In the genomic region with DNA sequence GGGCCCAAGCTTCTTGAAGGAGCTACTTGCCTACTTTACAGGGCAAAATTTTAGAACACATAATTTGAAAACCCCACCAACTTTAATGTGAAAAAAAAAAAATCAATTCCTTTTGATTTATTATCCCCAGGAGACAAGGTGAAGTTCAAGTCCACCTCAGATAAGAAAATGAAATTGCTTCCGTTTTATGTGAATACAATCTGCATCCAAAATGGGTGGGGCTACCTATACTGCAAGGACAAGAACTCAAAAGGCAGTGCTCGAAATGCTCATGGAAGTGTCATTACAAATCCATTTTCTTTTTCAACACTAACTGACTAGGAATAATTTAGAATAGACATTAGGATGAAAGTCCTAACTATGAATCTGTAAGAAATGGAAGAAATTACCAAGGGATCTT, we compare ENCODE assay signal across 19 cellular contexts. TPM values are rescaled to one million over a fixed set of nuclear protein-coding genes. Genes with fewer than 3 reads are reported as not detected.
"Had no signal": no experiment of that assay in that cellular context is flagged by ENCODE, and none has a peak within 500 bp of the region (broad histone marks: within the 10 kb centered on the region; RNA-seq: fewer than 3 reads in every experiment).

No MANE protein-coding gene starts in this region.

- H3K27me3 ChIP-seq: sigmoid colon, suprapubic skin, thyroid gland had no signal

- H3K4me3 Mint-ChIP-seq: mesothelial cell of epicardium; naive thymus-derived CD8-positive, alpha-beta T cell; nephron progenitor cell; stimulated activated memory B cell treated with anti-CD40 and anti-IgM and Interleukin-4, amounts not matched to agents 10 μg/mL and 1 μg/mL and 100 μg/mL, for 72 hours; type B pancreatic cell had no signal

- H3K27ac Mint-ChIP-seq: mesothelial cell of epicardium; naive thymus-derived CD8-positive, alpha-beta T cell; nephron progenitor cell; stimulated activated memory B cell treated with anti-CD40 and anti-IgM and Interleukin-4, amounts not matched to agents 10 μg/mL and 1 μg/mL and 100 μg/mL, for 72 hours; type B pancreatic cell had no signal

- H3K4me1 ChIP-seq: left lung had no signal

- H3K4me1 Mint-ChIP-seq: naive thymus-derived CD8-positive, alpha-beta T cell had no signal

- H3K4me3 ChIP-seq: left lung, psoas muscle, sigmoid colon, spleen, suprapubic skin, thyroid gland had no signal

- ATAC-seq: left lung; naive thymus-derived CD8-positive, alpha-beta T cell; psoas muscle; stimulated activated memory B cell treated with anti-CD40 and anti-IgM and Interleukin-4, amounts not matched to agents 10 μg/mL and 1 μg/mL and 100 μg/mL, for 72 hours; stimulated activated naive CD8-positive, alpha-beta T cell treated with anti-CD3 and anti-CD28 coated beads, Interleukin-15, Interleukin-2, amounts not matched to agents 100 U/mL and 50 U/mL, for 24 hours had no signal

- H3K36me3 ChIP-seq: left lung, sigmoid colon, spleen, suprapubic skin, thyroid gland had no signal

- H3K27ac ChIP-seq: left lung, psoas muscle, sigmoid colon, spleen, suprapubic skin had no signal

- H3K9me3 ChIP-seq: left lung, psoas muscle, sigmoid colon, spleen, suprapubic skin, thyroid gland had no signal

- H3K36me3 Mint-ChIP-seq: mesothelial cell of epicardium; naive thymus-derived CD8-positive, alpha-beta T cell; stimulated activated memory B cell treated with anti-CD40 and anti-IgM and Interleukin-4, amounts not matched to agents 10 μg/mL and 1 μg/mL and 100 μg/mL, for 72 hours; type B pancreatic cell had no signal

- H3K9me3 Mint-ChIP-seq: mesothelial cell of epicardium; stimulated activated memory B cell treated with anti-CD40 and anti-IgM and Interleukin-4, amounts not matched to agents 10 μg/mL and 1 μg/mL and 100 μg/mL, for 72 hours; type B pancreatic cell had no signal

- DNase-seq: central memory CD4-positive, alpha-beta T cell; cortex of kidney; effector CD4-positive, alpha-beta T cell; kidney; mesenchymal stem cell; naive thymus-derived CD8-positive, alpha-beta T cell; nephron progenitor cell; psoas muscle; sigmoid colon; spleen; stimulated activated CD4-positive, alpha-beta T cell treated with anti-CD3 and anti-CD28 coated beads, Interleukin-4, amount 100 ng/mL, for 4 hours; stimulated activated naive CD8-positive, alpha-beta T cell treated with anti-CD3 and anti-CD28 coated beads, Interleukin-15, Interleukin-2, amounts not matched to agents 100 U/mL and 50 U/mL, for 24 hours; thyroid gland had no signal

- FAIRE-seq: frontal cortex, kidney had no signal

- H3K27me3 Mint-ChIP-seq: stimulated activated memory B cell treated with anti-CD40 and anti-IgM and Interleukin-4, amounts not matched to agents 10 μg/mL and 1 μg/mL and 100 μg/mL, for 72 hours had no signal

RNA-seq across cellular contexts. Expression of a gene that starts 45.7 kb away (rescaled TPM):
- polyA plus RNA-seq: naive thymus-derived CD8-positive, alpha-beta T cell had no signal
